13 cellular contexts compared by ENCODE assay signal in genomic region chr3:141553055-141553454, GRCh38.
DNase-seq lines count a peak whose midpoint lies in the region; ATAC-seq and FAIRE-seq lines count a peak whose summit lies in the region.
"Had no signal": no experiment of that assay in that cellular context is flagged by ENCODE, and none has a peak within 500 bp of the region (broad histone marks: within the 10 kb centered on the region; RNA-seq: fewer than 3 reads in every experiment).

No MANE protein-coding gene starts in this region.

- H3K4me1 Mint-ChIP-seq in T-helper 1 cell treated with Interleukin-12 subunit alpha and Interleukin-12 subunit beta and Interleukin-4 antibody, amounts not matched to agents 30 μg/mL and 1 μg/mL, for 36 hours (ENCODE audit: low read depth): peaks cover 43% of the 10 kb centered on the region
- H3K4me1 Mint-ChIP-seq in effector memory CD8-positive, alpha-beta T cell (ENCODE audit: low read depth in 2 of 2): peaks cover 23 to 39% of the 10 kb centered on the region in 2 donors

- DNase-seq in activated gamma-delta T cell treated with Interleukin-2 at 50 U/mL for 16 hours: peak; percentile 11
- DNase-seq in activated gamma-delta T cell (lab: John Stamatoyannopoulos, UW): no peak
- DNase-seq in effector memory CD8-positive, alpha-beta T cell: peak; percentile 9 to 21 (median 12)
- DNase-seq in stimulated activated naive CD8-positive, alpha-beta T cell treated with anti-CD3 and anti-CD28 coated beads, Interleukin-15, Interleukin-2, amounts not matched to agents 100 U/mL and 50 U/mL, for 24 hours: no peak
- no peak for DNase-seq in NCI-H1930 (lab: John Stamatoyannopoulos, UW)
- no peak for DNase-seq in urothelium cell line (ENCODE audit: low spot score)
- DNase-seq: activated effector memory CD4-positive, alpha-beta T cell treated with Interleukin-2 at 50 U/mL for 16 hours; NCI-H2081 treated with DMSO at 0.1 percent for 48 hours; T-helper 9 cell had no signal

- H3K27ac Mint-ChIP-seq in T-helper 1 cell treated with Interleukin-12 subunit alpha and Interleukin-12 subunit beta and Interleukin-4 antibody, amounts not matched to agents 30 μg/mL and 1 μg/mL, for 36 hours: peak overlapping the region; percentile 85
- H3K27ac Mint-ChIP-seq in effector memory CD8-positive, alpha-beta T cell: peak overlapping the region; percentile 28 to 42

- no peaks in the 10 kb centered on the region for H3K27me3 Mint-ChIP-seq in T-helper 1 cell treated with Interleukin-12 subunit alpha and Interleukin-12 subunit beta and Interleukin-4 antibody, amounts not matched to agents 30 μg/mL and 1 μg/mL, for 36 hours (ENCODE audit: low read depth)
- no peaks in the 10 kb centered on the region for H3K27me3 Mint-ChIP-seq in effector memory CD8-positive, alpha-beta T cell

- peaks cover 12% of the 10 kb centered on the region for H3K9me3 Mint-ChIP-seq in T-helper 1 cell treated with Interleukin-12 subunit alpha and Interleukin-12 subunit beta and Interleukin-4 antibody, amounts not matched to agents 30 μg/mL and 1 μg/mL, for 36 hours
- H3K9me3 Mint-ChIP-seq in effector memory CD8-positive, alpha-beta T cell: no peaks in the 10 kb centered on the region

- no peak for FAIRE-seq in urothelium cell line (lab: Jason Lieb, UNC)
- FAIRE-seq: colon, islet of Langerhans had no signal

- H3K4me3 Mint-ChIP-seq in T-helper 1 cell treated with Interleukin-12 subunit alpha and Interleukin-12 subunit beta and Interleukin-4 antibody, amounts not matched to agents 30 μg/mL and 1 μg/mL, for 36 hours: peak overlapping the region; percentile 47
- peak overlapping the region; percentile 13 to 53 for H3K4me3 Mint-ChIP-seq in effector memory CD8-positive, alpha-beta T cell

- H3K36me3 Mint-ChIP-seq in T-helper 1 cell treated with Interleukin-12 subunit alpha and Interleukin-12 subunit beta and Interleukin-4 antibody, amounts not matched to agents 30 μg/mL and 1 μg/mL, for 36 hours (ENCODE audit: low read depth): peaks cover 32% of the 10 kb centered on the region
- H3K36me3 Mint-ChIP-seq in effector memory CD8-positive, alpha-beta T cell (ENCODE audit: insufficient read depth): peaks cover 23% of the 10 kb centered on the region

- peak; percentile 96 for ATAC-seq in effector memory CD8-positive, alpha-beta T cell (replicated peaks)
- ATAC-seq in stimulated activated naive CD8-positive, alpha-beta T cell treated with anti-CD3 and anti-CD28 coated beads, Interleukin-15, Interleukin-2, amounts not matched to agents 100 U/mL and 50 U/mL, for 24 hours: peak; percentile 53
- ATAC-seq in GM21723 (IDR thresholded peaks at IDR 0.05; ENCODE audit: unreplicated experiment): no peak

Comparison
In these comparisons a context has a peak if more than half of its experiments do, and no peak if none do; other contexts are left out.
1. DNase-seq: peak in activated gamma-delta T cell treated with Interleukin-2 at 50 U/mL for 16 hours (single experiment) and effector memory CD8-positive, alpha-beta T cell (3 of 3); none in activated gamma-delta T cell (single experiment), stimulated activated naive CD8-positive, alpha-beta T cell treated with anti-CD3 and anti-CD28 coated beads, Interleukin-15, Interleukin-2, amounts not matched to agents 100 U/mL and 50 U/mL, for 24 hours (single experiment), NCI-H1930 (0 of 2) and urothelium cell line (single experiment).